In genomic region chr18:72866901-72867701, GRCh38 we compare ENCODE assay signal across 8 cellular contexts. TPM values are rescaled to one million over a fixed set of nuclear protein-coding genes. Genes with fewer than 3 reads are reported as not detected.
DNase-seq lines count a peak whose midpoint lies in the region; ATAC-seq and TF ChIP-seq lines count a peak whose summit lies in the region.

No MANE protein-coding gene starts in this region.

- peaks cover 0 to 49% (median 32%) of the 10 kb centered on the region in 7 donors for H3K27me3 ChIP-seq in spleen (replicated peaks in 1 of 7)

- H3K27ac ChIP-seq in spleen, result peak overlapping the region in 3 of 8 donors; percentile 71 to 80 (median 74)

- H3K36me3 ChIP-seq in spleen, result peaks cover 0 to 10% (median 0%) of the 10 kb centered on the region in 6 donors

- peaks cover 0 to 2% (median 0%) of the 10 kb centered on the region in 8 donors for H3K9me3 ChIP-seq in spleen

- DNase-seq in NCI-H1105 treated with DMSO at 0.1 percent for 48 hours (lab: John Stamatoyannopoulos, UW) (peak; percentile 59), ecto neural progenitor cell (ENCODE audit: low spot score) (peak; percentile 68), spleen (peak; percentile 77), SK-N-DZ (ENCODE audit: low spot score) (no peak)
- DNase-seq in activated CD4-positive, alpha-beta T cell treated with anti-CD3 and anti-CD28 coated beads, Interleukin-2, amount 50 U/mL, for 48 hours, result no peak

- no peak for TF ChIP-seq CTCF in spleen (IDR thresholded peaks at IDR 0.05 in 8 of 11, conservative IDR thresholded peaks at IDR 0.05 in 3 of 11)

- peaks cover 0 to 29% (median 9%) of the 10 kb centered on the region in 6 donors for H3K4me1 ChIP-seq in spleen

- 3 to 11% (median 3%) methylated on average over 74 to 96 of the region's 96 CpGs for WGBS in spleen, 5 donors

- peak overlapping the region; percentile 21 to 76 (median 44) for H3K4me3 ChIP-seq in spleen

- no peak for TF ChIP-seq POLR2A in spleen (IDR thresholded peaks at IDR 0.05)

- intact Hi-C loops in spleen (cut with DNase I; ENCODE audit: low total_unique reads), result no loop called here

- ATAC-seq in GM18511 (IDR thresholded peaks at IDR 0.05; ENCODE audit: unreplicated experiment), result peak; percentile 34
- ATAC-seq in HG03521 (IDR thresholded peaks at IDR 0.05; ENCODE audit: unreplicated experiment), result no peak
- no peak for ATAC-seq in GM18870 (IDR thresholded peaks at IDR 0.05; ENCODE audit: unreplicated experiment)

RNA-seq across cellular contexts. Expression of gene NETO1, which starts 0.7 kb away (rescaled TPM):
- total RNA-seq in spleen, result 10 to 100 TPM in 4 of 7 donors, 1 to 10 TPM in 3; 6.2 to 17.1 (median 11.6) TPM
- 10 to 100 TPM in 2 of 3 donors, 1 to 10 TPM in 1; 7.1 to 14.5 (median 12.1) TPM for polyA plus RNA-seq in spleen
- 0.03 and 0.06 TPM in 2 replicates for polyA plus RNA-seq in SK-N-DZ (2014; cell fraction: cytosol; rRNA removed)
- polyA plus RNA-seq in SK-N-DZ (2014; cell fraction: nucleus; rRNA removed), result 0.14 TPM in 1 of 2 replicates, not detected in the other

Comparison
In these comparisons a context has a peak if more than half of its experiments do, and no peak if none do; other contexts are left out.
1. DNase-seq: peak in NCI-H1105 treated with DMSO at 0.1 percent for 48 hours (single experiment), ecto neural progenitor cell (single experiment) and spleen (single experiment); none in SK-N-DZ (single experiment) and activated CD4-positive, alpha-beta T cell treated with anti-CD3 and anti-CD28 coated beads, Interleukin-2, amount 50 U/mL, for 48 hours (0 of 2).